Comparison of ENCODE assay signal across 1 cellular context in the genomic region with DNA sequence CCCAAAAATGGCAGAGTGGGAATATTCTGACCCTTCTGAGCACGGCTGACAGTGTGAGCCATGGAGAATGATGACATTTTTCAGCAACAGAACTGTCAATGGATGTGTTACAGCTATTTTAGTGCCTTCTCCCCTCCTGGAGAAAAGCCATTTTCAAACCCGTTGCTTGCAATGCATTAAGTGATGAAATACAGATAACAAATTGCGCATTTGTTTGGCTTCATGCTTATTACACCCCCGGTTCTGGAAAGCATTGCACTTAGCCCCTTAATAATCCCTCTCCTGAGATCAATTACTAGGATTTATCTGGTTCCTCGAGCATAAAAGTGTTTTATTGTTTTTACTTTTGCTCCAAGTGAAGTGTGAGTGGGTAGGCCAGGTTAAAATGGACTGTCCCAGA.
TF ChIP-seq lines count a peak whose summit lies in the region.

No MANE protein-coding gene starts in this region.

TF ChIP-seq in neural cell, 6 proteins besides CTCF, POLR2A, EP300 and RAD21:
- TF ChIP-seq, protein P1, sequence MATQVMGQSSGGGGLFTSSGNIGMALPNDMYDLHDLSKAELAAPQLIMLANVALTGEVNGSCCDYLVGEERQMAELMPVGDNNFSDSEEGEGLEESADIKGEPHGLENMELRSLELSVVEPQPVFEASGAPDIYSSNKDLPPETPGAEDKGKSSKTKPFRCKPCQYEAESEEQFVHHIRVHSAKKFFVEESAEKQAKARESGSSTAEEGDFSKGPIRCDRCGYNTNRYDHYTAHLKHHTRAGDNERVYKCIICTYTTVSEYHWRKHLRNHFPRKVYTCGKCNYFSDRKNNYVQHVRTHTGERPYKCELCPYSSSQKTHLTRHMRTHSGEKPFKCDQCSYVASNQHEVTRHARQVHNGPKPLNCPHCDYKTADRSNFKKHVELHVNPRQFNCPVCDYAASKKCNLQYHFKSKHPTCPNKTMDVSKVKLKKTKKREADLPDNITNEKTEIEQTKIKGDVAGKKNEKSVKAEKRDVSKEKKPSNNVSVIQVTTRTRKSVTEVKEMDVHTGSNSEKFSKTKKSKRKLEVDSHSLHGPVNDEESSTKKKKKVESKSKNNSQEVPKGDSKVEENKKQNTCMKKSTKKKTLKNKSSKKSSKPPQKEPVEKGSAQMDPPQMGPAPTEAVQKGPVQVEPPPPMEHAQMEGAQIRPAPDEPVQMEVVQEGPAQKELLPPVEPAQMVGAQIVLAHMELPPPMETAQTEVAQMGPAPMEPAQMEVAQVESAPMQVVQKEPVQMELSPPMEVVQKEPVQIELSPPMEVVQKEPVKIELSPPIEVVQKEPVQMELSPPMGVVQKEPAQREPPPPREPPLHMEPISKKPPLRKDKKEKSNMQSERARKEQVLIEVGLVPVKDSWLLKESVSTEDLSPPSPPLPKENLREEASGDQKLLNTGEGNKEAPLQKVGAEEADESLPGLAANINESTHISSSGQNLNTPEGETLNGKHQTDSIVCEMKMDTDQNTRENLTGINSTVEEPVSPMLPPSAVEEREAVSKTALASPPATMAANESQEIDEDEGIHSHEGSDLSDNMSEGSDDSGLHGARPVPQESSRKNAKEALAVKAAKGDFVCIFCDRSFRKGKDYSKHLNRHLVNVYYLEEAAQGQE (IDR thresholded peaks at IDR 0.05; ENCODE audit: borderline replicate concordance): no peak
- TF ChIP-seq MXI1 (conservative IDR thresholded peaks at IDR 0.05; ENCODE audit: poor library complexity, severe bottlenecking): no peak
- TF ChIP-seq EZH2 (IDR thresholded peaks at IDR 0.05; ENCODE audit: borderline replicate concordance, insufficient read depth, low read length, poor library complexity, severe bottlenecking): no peak
- no peak for TF ChIP-seq TAF1 (IDR thresholded peaks at IDR 0.05; ENCODE audit: low read depth)
- no peak for TF ChIP-seq POLR2AphosphoS5 (IDR thresholded peaks at IDR 0.05)
- no peak for TF ChIP-seq SMC3 (conservative IDR thresholded peaks at IDR 0.05; ENCODE audit: poor library complexity)
